1 cellular context compared by ENCODE assay signal in genomic region chr11:120391297-120391696, GRCh38.
TF ChIP-seq lines count a peak whose summit lies in the region.

No MANE protein-coding gene starts in this region.

TF ChIP-seq in HepG2, 621 proteins besides CTCF, POLR2A, EP300 and RAD21 (continued from another document and continues in another):
- TF ChIP-seq ARID5B (CRISPR knock-in tag; IDR thresholded peaks at IDR 0.05) (peak; percentile 68), ZNF260 (CRISPR knock-in tag; IDR thresholded peaks at IDR 0.05; ENCODE audit: borderline replicate concordance, low read depth) (no peak), ZNF781 (CRISPR knock-in tag; IDR thresholded peaks at IDR 0.05; ENCODE audit: borderline replicate concordance, not compliant biosample characterization) (no peak), ZNF350 (CRISPR knock-in tag; IDR thresholded peaks at IDR 0.05; ENCODE audit: borderline replicate concordance, low read depth) (no peak), ZBTB39 (CRISPR knock-in tag; IDR thresholded peaks at IDR 0.05) (no peak), PAXIP1 (CRISPR knock-in tag; conservative IDR thresholded peaks at IDR 0.05) (peak; percentile 66), MTF1 (CRISPR knock-in tag; IDR thresholded peaks at IDR 0.05) (no peak), ZNF639 (CRISPR knock-in tag; conservative IDR thresholded peaks at IDR 0.05) (no peak), JUNB (CRISPR knock-in tag; IDR thresholded peaks at IDR 0.05; ENCODE audit: borderline replicate concordance) (no peak), HNRNPLL (IDR thresholded peaks at IDR 0.05; ENCODE audit: low read depth, low read length, poor library complexity, severe bottlenecking) (no peak), MLLT10 (CRISPR knock-in tag; IDR thresholded peaks at IDR 0.05) (no peak), NR2F1 (CRISPR knock-in tag; IDR thresholded peaks at IDR 0.05) (no peak), HDAC1 (CRISPR knock-in tag; IDR thresholded peaks at IDR 0.05) (0 out of 2 replicates have a peak, but pooled peaks have one; percentile 20), ZFP1 (CRISPR knock-in tag; IDR thresholded peaks at IDR 0.05) (no peak), ZNF205 (CRISPR knock-in tag; IDR thresholded peaks at IDR 0.05) (0 out of 2 replicates have a peak, but pooled peaks have one; percentile 36), ZNF275 (CRISPR knock-in tag; IDR thresholded peaks at IDR 0.05; ENCODE audit: borderline replicate concordance) (no peak), KDM6A (CRISPR knock-in tag; IDR thresholded peaks at IDR 0.05; ENCODE audit: low read depth) (no peak), AHDC1 (CRISPR knock-in tag; IDR thresholded peaks at IDR 0.05; ENCODE audit: borderline replicate concordance) (peak; percentile 14; the same call in 1 of the 2 replicates), GTF2F1 (IDR thresholded peaks at IDR 0.05; ENCODE audit: low read length) (no peak), BORCS8-MEF2B (CRISPR knock-in tag; IDR thresholded peaks at IDR 0.05) (no peak), PREB (CRISPR knock-in tag; IDR thresholded peaks at IDR 0.05) (no peak), ZNF768 (CRISPR knock-in tag; IDR thresholded peaks at IDR 0.05) (no peak), ZNF7 (CRISPR knock-in tag; IDR thresholded peaks at IDR 0.05) (no peak), XRCC5 (optimal IDR thresholded peaks at IDR 0.05; ENCODE audit: low read length) (no peak), SRY (CRISPR knock-in tag; IDR thresholded peaks at IDR 0.05) (no peak), BRF2 (CRISPR knock-in tag; IDR thresholded peaks at IDR 0.05) (no peak), ZNF770 (CRISPR knock-in tag; IDR thresholded peaks at IDR 0.05) (no peak), CCDC6 (CRISPR knock-in tag; IDR thresholded peaks at IDR 0.05) (no peak), HIVEP1 (CRISPR knock-in tag; IDR thresholded peaks at IDR 0.05) (no peak), FOXP4 (CRISPR knock-in tag; IDR thresholded peaks at IDR 0.05) (no peak)
